In genomic region chr2:144357623-144358400, GRCh38 we compare ENCODE assay signal across 8 cellular contexts.
DNase-seq lines count a peak whose midpoint lies in the region; ATAC-seq, FAIRE-seq and TF ChIP-seq lines count a peak whose summit lies in the region.

No MANE protein-coding gene starts in this region.

- intact Hi-C loops in GM12878 (cut with micrococcal nuclease; ENCODE audit: unreplicated experiment) (loop anchor here (1.0 to 2.0 kb wide), 3 partner anchors 17 to 26 kb away; a partner anchor contains a TSS), esophagus squamous epithelium (cut with DNase I) (no loop called here)

- H3K9me3 ChIP-seq in GM12878 (replicated peaks; ENCODE audit: control insufficient read depth, insufficient read depth, low read length) (no peaks in the 10 kb centered on the region), osteoblast (ENCODE audit: low read depth, low read length) (no peaks in the 10 kb centered on the region), esophagus squamous epithelium (no peaks in the 10 kb centered on the region)

- POLR2A ChIA-PET in GM12878 (lab: Charles Lee): interaction anchor here (0.5 to 1.9 kb wide), 7 partner anchors 9 to 213 kb away, joined by 3 to 6 read pairs (median 4); a partner anchor contains a TSS

- no peaks in the 10 kb centered on the region for H3K79me2 ChIP-seq in GM12878 (ENCODE audit: control insufficient read depth, insufficient read depth, low read length)
- H3K79me2 ChIP-seq in osteoblast (ENCODE audit: insufficient read depth, low read length): no peaks in the 10 kb centered on the region

- no peak for TF ChIP-seq POLR2A in GM12878 (IDR thresholded peaks at IDR 0.05; ENCODE audit: low read depth, low read length)
- TF ChIP-seq POLR2A in esophagus squamous epithelium (IDR thresholded peaks at IDR 0.05): no peak

- H3K4me1 ChIP-seq in GM12878 (ENCODE audit: control insufficient read depth, insufficient read depth, low read length): peaks cover 29% of the 10 kb centered on the region
- H3K4me1 ChIP-seq in osteoblast (ENCODE audit: insufficient read depth, low read length): peaks cover 31% of the 10 kb centered on the region
- no peaks in the 10 kb centered on the region for H3K4me1 ChIP-seq in esophagus squamous epithelium

- CTCF ChIA-PET in GM12878 (lab: Yijun Ruan, JAX): interaction anchor here (0.9 to 1.8 kb wide), 5 partner anchors 10 to 92 kb away, joined by 3 to 6 read pairs (median 3); no protein-coding TSS in a partner anchor

- BruUV-seq in GM12878 (replicated peaks; lab: Mats Ljungman, UMichigan): no TSS peak

- H2AFZ ChIP-seq in GM12878 (ENCODE audit: control insufficient read depth, low read depth, low read length) (peak overlapping the region; percentile 47), osteoblast (ENCODE audit: low read length) (peak overlapping the region; percentile 19)

- H3K36me3 ChIP-seq in GM12878 (ENCODE audit: control insufficient read depth in 2 of 2, insufficient read depth in 2 of 2, low read length in 1 of 2) (no peaks in the 10 kb centered on the region), osteoblast (ENCODE audit: insufficient read depth, low read length) (no peaks in the 10 kb centered on the region), esophagus squamous epithelium (no peaks in the 10 kb centered on the region)

- peak; percentile 80 for ATAC-seq in GM21423 (IDR thresholded peaks at IDR 0.05; ENCODE audit: unreplicated experiment)
- peak; percentile 56 for ATAC-seq in HG03575 (IDR thresholded peaks at IDR 0.05; ENCODE audit: extremely low read depth, insufficient number of reproducible peaks, low FRiP score, unreplicated experiment)
- ATAC-seq in GM12878: peak; percentile 85

- H3K9ac ChIP-seq in GM12878 (ENCODE audit: control insufficient read depth, insufficient read depth, low read length): peak overlapping the region; percentile 14; the same call in 1 of the 2 replicates

- H3K4me3 ChIP-seq in GM12878 (peak overlapping the region; percentile 20; the same call in 1 of the 2 replicates), osteoblast (ENCODE audit: insufficient read depth, low read length) (no peak overlapping the region), esophagus squamous epithelium (no peak overlapping the region)

- peak; percentile 23; the same call in 1 of the 2 replicates for TF ChIP-seq RAD21 in GM12878 (IDR thresholded peaks at IDR 0.05; ENCODE audit: insufficient read depth, low read depth, low read length)

- no peaks in the 10 kb centered on the region for H3K27me3 ChIP-seq in GM12878 (replicated peaks in 1 of 2; ENCODE audit: control insufficient read depth in 2 of 2, insufficient read depth in 2 of 2, low read length in 1 of 2)
- no peaks in the 10 kb centered on the region for H3K27me3 ChIP-seq in osteoblast (ENCODE audit: insufficient read depth, low read length)
- no peaks in the 10 kb centered on the region for H3K27me3 ChIP-seq in esophagus squamous epithelium

- H3K4me2 ChIP-seq in GM12878 (ENCODE audit: control insufficient read depth, insufficient read depth): peak overlapping the region; percentile 56
- H3K4me2 ChIP-seq in osteoblast (ENCODE audit: insufficient read depth, low read length): peak overlapping the region; percentile 61

- in situ Hi-C loops in GM12878 (cut with MboI): no loop called here

- H3K27ac ChIP-seq in GM12878 (ENCODE audit: control insufficient read depth, insufficient read depth) (peak overlapping the region; percentile 83; the same call in 1 of the 2 replicates), osteoblast (ENCODE audit: low read depth, low read length) (peak overlapping the region; percentile 94), esophagus squamous epithelium (peak overlapping the region in 2 of 4 donors; percentile 5 to 31)

- SMC1A ChIA-PET in GM12878 (lab: Charles Lee; ENCODE audit: uncharacterized antibody, unreplicated experiment): interaction anchor here (0.6 to 6.1 kb wide), 18 partner anchors 9 to 204 kb away, joined by 3 to 44 read pairs (median 4); partner anchors contain the start of gene ZEB2

- peak; percentile 92 for FAIRE-seq in GM12878 (lab: Jason Lieb, UNC)

- no peak for TF ChIP-seq CTCF in GM12878 (IDR thresholded peaks at IDR 0.05 in 2 of 3, conservative IDR thresholded peaks at IDR 0.05 in 1 of 3; ENCODE audit: control insufficient read depth in 2 of 3, extremely low read depth in 1 of 3, insufficient read depth in 1 of 3, low read depth in 3 of 3, low read length in 3 of 3)
- no peak for TF ChIP-seq CTCF in osteoblast (IDR thresholded peaks at IDR 0.05; ENCODE audit: extremely low read depth, low read depth, low read length)
- no peak for TF ChIP-seq CTCF in esophagus squamous epithelium (IDR thresholded peaks at IDR 0.05)

- H4K20me1 ChIP-seq in GM12878 (ENCODE audit: control insufficient read depth, insufficient read depth) (no peaks in the 10 kb centered on the region), osteoblast (ENCODE audit: insufficient read depth, low read length) (no peaks in the 10 kb centered on the region)

- peak; percentile 95 for DNase-seq in GM04504 (ENCODE audit: low read depth)
- peak; percentile 85 for DNase-seq in GM12878 (ENCODE audit: low read depth, low spot score)
- peak; percentile 82 for DNase-seq in osteoblast (ENCODE audit: insufficient read length, low spot score, missing footprints)
- no peak for DNase-seq in esophagus squamous epithelium (lab: John Stamatoyannopoulos, UW)
- no peak for DNase-seq in NCI-H2171 (lab: John Stamatoyannopoulos, UW)
- DNase-seq in NCI-H1417 treated with DMSO at 0.1 percent for 48 hours (lab: John Stamatoyannopoulos, UW): no peak

- 0% methylated on average over 4 of the region's 4 CpGs for WGBS in GM12878 (ENCODE audit: insufficient coverage, insufficient replicate concordance, low lambda C conversion rate, missing lambda C conversion rate)
- WGBS in esophagus squamous epithelium, 2 donors: 43 to 47% methylated on average over 4 of the region's 4 CpGs

- TF ChIP-seq EP300 in GM12878 (IDR thresholded peaks at IDR 0.05; ENCODE audit: borderline replicate concordance in 1 of 2, control insufficient read depth in 1 of 2, low read depth in 2 of 2, low read length in 2 of 2): peak; percentile 76 to 83; a peak in 3 of 4 replicates

- RAD21 ChIA-PET in GM12878 (lab: Charles Lee; ENCODE audit: unreplicated experiment): interaction anchor here (0.5 to 4.9 kb wide), 6 partner anchors 14 to 1578 kb away, joined by 3 to 35 read pairs (median 4); no protein-coding TSS in a partner anchor

TF ChIP-seq in GM12878, 131 proteins besides CTCF, POLR2A, EP300 and RAD21 (continues in another document):
- TF ChIP-seq ZNF274 (IDR thresholded peaks at IDR 0.05; ENCODE audit: insufficient read depth, insufficient read length) (no peak), BCL11A (IDR thresholded peaks at IDR 0.05; ENCODE audit: low read depth, low read length) (peak; percentile 92), FOXM1 (IDR thresholded peaks at IDR 0.05; ENCODE audit: low read depth, low read length) (peak; percentile 93; the same call in 1 of the 2 replicates), ETV6 (conservative IDR thresholded peaks at IDR 0.05 in 1 of 2, IDR thresholded peaks at IDR 0.05 in 1 of 2; ENCODE audit: borderline replicate concordance in 1 of 2, low read depth in 1 of 2) (peak in 1 of 2 experiments; percentile 77; a peak in 2 of 4 replicates), USF2 (IDR thresholded peaks at IDR 0.05; ENCODE audit: borderline replicate concordance, low read depth, low read length) (no peak), MTA2 (IDR thresholded peaks at IDR 0.05; ENCODE audit: low read depth) (peak; percentile 38; the same call in 1 of the 2 replicates), STAT3 (IDR thresholded peaks at IDR 0.05; ENCODE audit: low read depth, low read length) (0 out of 2 replicates have a peak, but pooled peaks have one; percentile 68), IKZF1 (conservative IDR thresholded peaks at IDR 0.05) (peak; percentile 72), SRF (IDR thresholded peaks at IDR 0.05; ENCODE audit: low read depth in 2 of 2, low read length in 2 of 2) (peak in 1 of 2 experiments; percentile 65; a peak in 1 of 4 replicates), NR2F1 (conservative IDR thresholded peaks at IDR 0.05) (peak; percentile 37; the same call in 1 of the 2 replicates), SUZ12 (IDR thresholded peaks at IDR 0.05; ENCODE audit: unreplicated experiment) (no peak), ATF7 (IDR thresholded peaks at IDR 0.05; ENCODE audit: low read depth) (peak; percentile 68), NFIC (IDR thresholded peaks at IDR 0.05; ENCODE audit: low read depth, low read length) (peak; percentile 97), MXI1 (IDR thresholded peaks at IDR 0.05; ENCODE audit: low read depth, low read length) (no peak), MEF2A (IDR thresholded peaks at IDR 0.05; ENCODE audit: insufficient read depth, low read depth, low read length) (peak; percentile 83), BCL3 (IDR thresholded peaks at IDR 0.05; ENCODE audit: borderline replicate concordance, insufficient read depth, low read depth, low read length, poor library complexity, severe bottlenecking) (peak; percentile 78), HDAC2 (IDR thresholded peaks at IDR 0.05) (no peak), TARDBP (IDR thresholded peaks at IDR 0.05; ENCODE audit: borderline replicate concordance) (0 out of 2 replicates have a peak, but pooled peaks have one; percentile 39), JUNB (IDR thresholded peaks at IDR 0.05) (peak; percentile 98), TCF3 (IDR thresholded peaks at IDR 0.05; ENCODE audit: borderline replicate concordance, insufficient read depth, low read depth, low read length) (0 out of 2 replicates have a peak, but pooled peaks have one; percentile 57), BRCA1 (IDR thresholded peaks at IDR 0.05; ENCODE audit: low read depth, low read length) (no peak), YBX1 (IDR thresholded peaks at IDR 0.05) (no peak)

Comparison
In these comparisons a context has a peak if more than half of its experiments do, and no peak if none do; other contexts are left out.
1. DNase-seq: peak in GM04504 (single experiment), GM12878 (single experiment) and osteoblast (single experiment); none in esophagus squamous epithelium (single experiment), NCI-H2171 (single experiment) and NCI-H1417 treated with DMSO at 0.1 percent for 48 hours (single experiment).
2. Peak in every context shown above with its lines, with median percentiles within 50 percentile points of each other: ATAC-seq.